ENCODE assay signal across 10 cellular contexts in the genomic region with DNA sequence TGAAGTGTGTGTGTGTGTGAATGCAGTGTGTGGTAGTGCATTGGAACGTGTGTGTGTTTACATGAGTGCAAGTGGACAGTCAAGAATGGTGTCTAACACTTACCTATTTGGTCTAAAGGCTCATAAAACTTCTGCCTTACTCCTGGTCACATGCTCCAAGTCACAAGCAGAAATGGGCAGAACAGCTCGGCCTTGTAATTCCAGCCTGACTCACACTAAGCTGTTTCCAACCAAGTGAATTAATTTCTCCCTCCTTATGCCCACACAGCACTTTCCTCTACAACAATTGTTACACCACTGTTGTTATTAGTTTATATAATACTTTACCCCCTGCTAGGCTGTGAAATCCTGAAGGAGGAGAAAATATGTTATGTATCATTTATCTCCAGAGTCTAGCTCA. TPM values are rescaled to one million over a fixed set of nuclear protein-coding genes. Genes with fewer than 3 reads are reported as not detected.
DNase-seq lines count a peak whose midpoint lies in the region; TF ChIP-seq lines count a peak whose summit lies in the region.
"Had no signal": no experiment of that assay in that cellular context is flagged by ENCODE, and none has a peak within 500 bp of the region (broad histone marks: within the 10 kb centered on the region; RNA-seq: fewer than 3 reads in every experiment).

No MANE protein-coding gene starts in this region.

- no peaks in the 10 kb centered on the region for H3K4me1 Mint-ChIP-seq in endodermal cell

- H3K27ac Mint-ChIP-seq in endodermal cell: no peak overlapping the region
- H3K27ac Mint-ChIP-seq: activated T-helper 2 cell treated with anti-CD3 and anti-CD28 coated beads, Interferon-gamma antibody, Interleukin-2, Interleukin-4, amounts not matched to agents 10 μg/mL and 5 μg/mL and 100 μg/mL, durations not matched to agents 14 hours and 24 hours and 36 hours had no signal

- H3K36me3 ChIP-seq in left ventricle myocardium inferior: no peaks in the 10 kb centered on the region
- no peaks in the 10 kb centered on the region for H3K36me3 ChIP-seq in stomach smooth muscle (ENCODE audit: control insufficient read depth in 2 of 2, insufficient read depth in 2 of 2, low read length in 2 of 2)
- H3K36me3 ChIP-seq in endodermal cell (ENCODE audit: control insufficient read depth, insufficient read depth, low read length): no peaks in the 10 kb centered on the region

- H3K27ac ChIP-seq in left ventricle myocardium inferior (replicated peaks) (peak overlapping the region; percentile 46), stomach smooth muscle (ENCODE audit: low read length) (peak overlapping the region; percentile 69), endodermal cell (ENCODE audit: low read depth, low read length) (no peak overlapping the region)

- H3K4me1 ChIP-seq in left ventricle myocardium inferior: peaks cover 70% of the 10 kb centered on the region
- H3K4me1 ChIP-seq in stomach smooth muscle (ENCODE audit: control insufficient read depth, insufficient read depth, low read length): peaks cover 37% of the 10 kb centered on the region
- H3K4me1 ChIP-seq in endodermal cell (ENCODE audit: control insufficient read depth, insufficient read depth, low read length): no peaks in the 10 kb centered on the region
- H3K4me1 ChIP-seq: Caco-2 had no signal

- no peaks in the 10 kb centered on the region for H3K36me3 Mint-ChIP-seq in endodermal cell (ENCODE audit: low read depth)

- H3K4me3 ChIP-seq in left ventricle myocardium inferior (no peak overlapping the region), stomach smooth muscle (ENCODE audit: low read length in 2 of 2) (peak overlapping the region in 1 of 2 donors; percentile 4), endodermal cell (ENCODE audit: low read length) (no peak overlapping the region)

- H3K4me3 Mint-ChIP-seq in endodermal cell: no peak overlapping the region

- WGBS in endodermal cell (ENCODE audit: insufficient coverage in 1 of 2, insufficient read length in 1 of 2), 2 experiments: 83 to 88% methylated on average over 1 to 2 of the region's 2 CpGs

- H3K27me3 Mint-ChIP-seq in endodermal cell (ENCODE audit: insufficient read depth): no peaks in the 10 kb centered on the region

- no peak overlapping the region for H3K9ac ChIP-seq in stomach smooth muscle (ENCODE audit: low read length in 2 of 2)
- no peak overlapping the region for H3K9ac ChIP-seq in endodermal cell (ENCODE audit: extremely low read depth, low read length, poor library complexity, severe bottlenecking)

- H3K9me3 Mint-ChIP-seq in endodermal cell: no peaks in the 10 kb centered on the region
- H3K9me3 Mint-ChIP-seq: activated T-helper 2 cell treated with anti-CD3 and anti-CD28 coated beads, Interferon-gamma antibody, Interleukin-2, Interleukin-4, amounts not matched to agents 10 μg/mL and 5 μg/mL and 100 μg/mL, durations not matched to agents 14 hours and 24 hours and 36 hours had no signal

- DNase-seq in HCEC 1CT (peak; percentile 82), amniotic epithelial cell (ENCODE audit: low read depth) (peak; percentile 93), left ventricle myocardium inferior (no peak), GDM1 (lab: John Stamatoyannopoulos, UW) (no peak), NCI-H1417 (lab: John Stamatoyannopoulos, UW) (no peak), iPS-NIHi11 (ENCODE audit: low spot score) (no peak), endodermal cell (no peak)
- DNase-seq: Caco-2 had no signal

- no peaks in the 10 kb centered on the region for H3K9me3 ChIP-seq in left ventricle myocardium inferior (replicated peaks)
- H3K9me3 ChIP-seq in stomach smooth muscle (ENCODE audit: control insufficient read depth in 2 of 2, low read length in 2 of 2): no peaks in the 10 kb centered on the region
- no peaks in the 10 kb centered on the region for H3K9me3 ChIP-seq in endodermal cell (ENCODE audit: control insufficient read depth, low read length)
- H3K9me3 ChIP-seq: Caco-2 had no signal

- TF ChIP-seq CTCF in left ventricle myocardium inferior (IDR thresholded peaks at IDR 0.05; ENCODE audit: borderline replicate concordance): no peak
- no peak for TF ChIP-seq CTCF in endodermal cell (conservative IDR thresholded peaks at IDR 0.05)

- intact Hi-C loops in left ventricle myocardium inferior (cut with micrococcal nuclease): no loop called here

- H3K27me3 ChIP-seq in left ventricle myocardium inferior (ENCODE audit: low read depth): no peaks in the 10 kb centered on the region
- no peaks in the 10 kb centered on the region for H3K27me3 ChIP-seq in stomach smooth muscle (ENCODE audit: control insufficient read depth in 1 of 2, insufficient read depth in 2 of 2, low read length in 2 of 2)
- no peaks in the 10 kb centered on the region for H3K27me3 ChIP-seq in endodermal cell (ENCODE audit: control insufficient read depth, insufficient read depth, low read length, poor library complexity, severe bottlenecking)

RNA-seq across cellular contexts. Expression of a gene that starts 43.8 kb away (rescaled TPM):
- total RNA-seq in left ventricle myocardium inferior (26.9 TPM), endodermal cell (under 1 TPM; 0.26 to 0.55 TPM)
- 3.9 TPM for polyA plus RNA-seq in endodermal cell (2013, experiment 1 of 2)
- 4.1 TPM for polyA plus RNA-seq in endodermal cell (2013, experiment 2 of 2)

Comparison
In these comparisons a context has a peak if more than half of its experiments do, and no peak if none do; other contexts are left out.
1. DNase-seq: peak in HCEC 1CT (single experiment) and amniotic epithelial cell (single experiment); none in left ventricle myocardium inferior (single experiment), GDM1 (single experiment), NCI-H1417 (0 of 3), iPS-NIHi11 (single experiment) and endodermal cell (single experiment).
2. RNA of a gene that starts 43.8 kb away (total RNA-seq): 26.9 TPM in left ventricle myocardium inferior (single experiment); 0.26 to 0.55 TPM in endodermal cell; every median in the first group is over 10 times any median in the second.